ENCODE assay signal across 19 cellular contexts in the genomic region with DNA sequence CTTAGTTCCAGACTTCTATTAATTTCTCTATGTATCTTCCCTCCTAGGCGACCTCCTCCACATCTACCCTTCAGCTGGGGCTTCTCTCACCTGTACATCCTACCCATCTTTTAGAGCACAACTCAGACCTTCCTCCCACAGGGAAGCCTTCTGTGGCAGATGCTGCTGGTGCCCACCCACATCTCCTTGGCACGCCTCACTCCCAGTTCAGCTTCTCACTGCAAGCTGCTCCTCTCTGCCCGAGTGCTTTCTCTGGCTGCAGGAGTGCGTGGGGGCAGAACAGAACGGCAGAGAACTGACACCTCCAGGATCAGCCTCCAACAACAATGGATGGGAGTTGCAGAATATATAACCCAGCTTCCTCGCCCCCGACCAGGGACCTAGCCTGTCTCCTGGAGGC.
"Had no signal": no experiment of that assay in that cellular context is flagged by ENCODE, and none has a peak within 500 bp of the region (broad histone marks: within the 10 kb centered on the region; RNA-seq: fewer than 3 reads in every experiment).

No MANE protein-coding gene starts in this region.

- DNase-seq: activated CD4-positive, alpha-beta T cell treated with anti-CD3 and anti-CD28 coated beads, Interleukin-2, amount 10 ng/mL, durations not matched to agents 24 days and 14 days; activated CD8-positive, alpha-beta T cell treated with anti-CD3 and anti-CD28 coated beads for 36 hours; activated naive CD4-positive, alpha-beta T cell treated with anti-CD3 and anti-CD28 coated beads for 36 hours; activated T-cell treated with anti-CD3 and anti-CD28 coated beads, Interleukin-2, amount 50 U/mL, for 4 hours; brain microvascular endothelial cell; effector CD8-positive, alpha-beta T cell; heart right ventricle; immature natural killer cell; left cardiac atrium; lower lobe of right lung; midbrain; nephron progenitor cell; right lobe of liver; small intestine; stimulated activated CD4-positive, alpha-beta T cell treated with anti-CD3 and anti-CD28 coated beads, Interleukin-15, amount 100 ng/mL, for 24 hours; stimulated activated CD4-positive, alpha-beta T cell treated with anti-CD3 and anti-CD28 coated beads, Interleukin-2, amount 100 ng/mL, for 48 hours had no signal

- H3K4me3 ChIP-seq: esophagus muscularis mucosa, gastroesophageal sphincter, heart right ventricle, lower lobe of right lung, right lobe of liver, suprapubic skin had no signal

- H3K4me1 ChIP-seq: gastroesophageal sphincter, lower lobe of right lung, suprapubic skin had no signal

- H3K27me3 ChIP-seq: right lobe of liver had no signal

- H3K36me3 ChIP-seq: brain microvascular endothelial cell, esophagus muscularis mucosa, gastroesophageal sphincter, heart right ventricle, lower lobe of right lung, right lobe of liver, suprapubic skin had no signal

- H3K27ac ChIP-seq: brain microvascular endothelial cell, esophagus muscularis mucosa, gastroesophageal sphincter, heart right ventricle, lower lobe of right lung, right lobe of liver, suprapubic skin had no signal

- H3K9me3 ChIP-seq: lower lobe of right lung, right lobe of liver, suprapubic skin had no signal

- ATAC-seq: activated CD8-positive, alpha-beta T cell treated with anti-CD3 and anti-CD28 coated beads for 36 hours; activated T-cell treated with anti-CD3 and anti-CD28 coated beads, Interleukin-2, amount 50 U/mL, for 4 hours; gastroesophageal sphincter; heart right ventricle; lower lobe of right lung; right lobe of liver had no signal
